ENCODE assay signal across 21 cellular contexts in genomic region chr1:183922197-183922596, GRCh38.
A peak's percentile ranks its signal among the peaks of the same experiment; 100 is the strongest.
DNase-seq lines count a peak whose midpoint lies in the region; TF ChIP-seq lines count a peak whose summit lies in the region.
"Had no signal": no experiment of that assay in that cellular context is flagged by ENCODE, and none has a peak within 500 bp of the region (broad histone marks: within the 10 kb centered on the region; RNA-seq: fewer than 3 reads in every experiment).

No MANE protein-coding gene starts in this region.

- H3K27me3 ChIP-seq in mesendoderm (ENCODE audit: insufficient read depth, low read length, poor library complexity): no peaks in the 10 kb centered on the region
- H3K27me3 ChIP-seq: esophagus muscularis mucosa, MG63, upper lobe of left lung had no signal

- H3K27ac ChIP-seq in 22Rv1 (no peak overlapping the region), VCaP (no peak overlapping the region), mesendoderm (ENCODE audit: low read depth, low read length) (no peak overlapping the region), RWPE1 (no peak overlapping the region)
- H3K27ac ChIP-seq: A549, esophagus muscularis mucosa, upper lobe of left lung had no signal

- TF ChIP-seq CTCF in 22Rv1 (IDR thresholded peaks at IDR 0.05) (peak; percentile 18), GM12873 (IDR thresholded peaks at IDR 0.05; ENCODE audit: insufficient read depth, low read depth, low read length, missing control alignments) (peak; percentile 39), VCaP (conservative IDR thresholded peaks at IDR 0.05) (peak; percentile 13; the same call in 1 of the 2 replicates), glutamatergic neuron (IDR thresholded peaks at IDR 0.05; ENCODE audit: partially characterized antibody, unreplicated experiment) (peak; percentile 57), RWPE1 (conservative IDR thresholded peaks at IDR 0.05; ENCODE audit: low read depth) (no peak)

- WGBS in mesendoderm (ENCODE audit: extremely low coverage, insufficient coverage, low lambda C conversion rate): no CpG with 5 or more reads among the region's 15 CpGs

- CTCF ChIA-PET in RWPE1 (lab: Yijun Ruan, JAX): interaction anchor here (0.6 to 0.7 kb wide), 3 partner anchors 100 to 553 kb away, joined by 3 to 8 read pairs (median 4); no protein-coding TSS in a partner anchor

- no peak overlapping the region for H3K27ac Mint-ChIP-seq in glutamatergic neuron (ENCODE audit: unreplicated experiment)
- H3K27ac Mint-ChIP-seq: activated naive CD8-positive, alpha-beta T cell treated with anti-CD3 and anti-CD28 coated beads for 36 hours; naive B cell; T-helper 2 cell treated with Interferon-gamma antibody and Interleukin-4, amounts not matched to agents 5 μg/mL and 100 μg/mL, for 36 hours had no signal

- no peak overlapping the region for H3K56ac ChIP-seq in mesendoderm (ENCODE audit: low read length)

- no peak overlapping the region for H3K4me3 Mint-ChIP-seq in glutamatergic neuron (ENCODE audit: unreplicated experiment)
- H3K4me3 Mint-ChIP-seq: activated naive CD8-positive, alpha-beta T cell treated with anti-CD3 and anti-CD28 coated beads for 36 hours; naive B cell; T-helper 2 cell treated with Interferon-gamma antibody and Interleukin-4, amounts not matched to agents 5 μg/mL and 100 μg/mL, for 36 hours had no signal

- DNase-seq in glutamatergic neuron: no peak
- DNase-seq in mesendoderm: no peak
- no peak for DNase-seq in RWPE1 (ENCODE audit: low spot score)
- no peak for DNase-seq in medulla oblongata (ENCODE audit: extremely low spot score)
- DNase-seq in GM03348 (ENCODE audit: low spot score): no peak
- DNase-seq: activated CD4-positive, alpha-beta T cell treated with anti-CD3 and anti-CD28 coated beads for 4 hours; activated naive CD8-positive, alpha-beta T cell treated with anti-CD3 and anti-CD28 coated beads for 36 hours; activated T-cell treated with anti-CD3 and anti-CD28 coated beads for 4 hours; hypothalamus; MG63; naive B cell; right cardiac atrium; SHP77; stimulated activated CD4-positive, alpha-beta T cell treated with anti-CD3 and anti-CD28 coated beads, Interleukin-2, amount 100 ng/mL, for 24 hours; upper lobe of left lung had no signal

- H3K9me3 Mint-ChIP-seq in glutamatergic neuron (ENCODE audit: unreplicated experiment): peaks cover 3% of the 10 kb centered on the region
- H3K9me3 Mint-ChIP-seq: activated naive CD8-positive, alpha-beta T cell treated with anti-CD3 and anti-CD28 coated beads for 36 hours; T-helper 2 cell treated with Interferon-gamma antibody and Interleukin-4, amounts not matched to agents 5 μg/mL and 100 μg/mL, for 36 hours had no signal

- POLR2A ChIA-PET in RWPE1 (lab: Yijun Ruan, JAX; ENCODE audit: low non-redundant PET): no interaction called here

- no peaks in the 10 kb centered on the region for H3K4me1 ChIP-seq in mesendoderm (ENCODE audit: control insufficient read depth, low read depth, low read length)
- H3K4me1 ChIP-seq: A549, esophagus muscularis mucosa, upper lobe of left lung had no signal

- no peaks in the 10 kb centered on the region for H3K79me1 ChIP-seq in mesendoderm (ENCODE audit: low read length)

- H3K4me3 ChIP-seq in mesendoderm (ENCODE audit: low read length): no peak overlapping the region
- H3K4me3 ChIP-seq: A549, esophagus muscularis mucosa, MG63, upper lobe of left lung had no signal

- H3K27me3 Mint-ChIP-seq in glutamatergic neuron (ENCODE audit: unreplicated experiment): peaks cover 1% of the 10 kb centered on the region
- H3K27me3 Mint-ChIP-seq: activated naive CD8-positive, alpha-beta T cell treated with anti-CD3 and anti-CD28 coated beads for 36 hours; naive B cell had no signal

- no peaks in the 10 kb centered on the region for H3K79me2 ChIP-seq in mesendoderm (ENCODE audit: control insufficient read depth, insufficient read depth, low read length)

- peaks cover 8% of the 10 kb centered on the region for H3K36me3 Mint-ChIP-seq in glutamatergic neuron (ENCODE audit: unreplicated experiment)
- H3K36me3 Mint-ChIP-seq: naive B cell had no signal

- H2AK5ac ChIP-seq in mesendoderm (ENCODE audit: low read length): no peak overlapping the region

- H3K4ac ChIP-seq in mesendoderm (ENCODE audit: low read depth, low read length): no peak overlapping the region

- no peaks in the 10 kb centered on the region for H3K36me3 ChIP-seq in mesendoderm (ENCODE audit: control insufficient read depth, insufficient read depth, low read length)
- H3K36me3 ChIP-seq: MG63 had no signal

- no peak overlapping the region for H4K5ac ChIP-seq in mesendoderm (ENCODE audit: low read length)

- no peak overlapping the region for H3K18ac ChIP-seq in mesendoderm (ENCODE audit: low read length)

- H3K23ac ChIP-seq in mesendoderm (ENCODE audit: low read length): no peak overlapping the region

- H2BK15ac ChIP-seq in mesendoderm (replicated peaks; ENCODE audit: low read depth): no peak overlapping the region

- H3K9ac ChIP-seq in mesendoderm (ENCODE audit: low read length): no peak overlapping the region

- no peak overlapping the region for H2BK5ac ChIP-seq in mesendoderm (ENCODE audit: low read length)

- H4K8ac ChIP-seq in mesendoderm (ENCODE audit: low read depth, low read length): no peak overlapping the region

- no peak overlapping the region for H2BK120ac ChIP-seq in mesendoderm (ENCODE audit: low read depth, low read length)

- peaks cover 2% of the 10 kb centered on the region for H3K4me1 Mint-ChIP-seq in glutamatergic neuron (ENCODE audit: low read depth, unreplicated experiment)
- H3K4me1 Mint-ChIP-seq: activated naive CD8-positive, alpha-beta T cell treated with anti-CD3 and anti-CD28 coated beads for 36 hours; naive B cell had no signal

- H3K4me2 ChIP-seq in mesendoderm (ENCODE audit: low read length): no peak overlapping the region
- H3K4me2 ChIP-seq: A549 had no signal
